ENCODE assay signal across 11 cellular contexts in genomic region chr20:21323640-21324039, GRCh38. TPM values are rescaled to one million over a fixed set of nuclear protein-coding genes. Genes with fewer than 3 reads are reported as not detected.
DNase-seq lines count a peak whose midpoint lies in the region; ATAC-seq and TF ChIP-seq lines count a peak whose summit lies in the region.
"Had no signal": no experiment of that assay in that cellular context is flagged by ENCODE, and none has a peak within 500 bp of the region (broad histone marks: within the 10 kb centered on the region; RNA-seq: fewer than 3 reads in every experiment).

No MANE protein-coding gene starts in this region.

- peak overlapping the region; percentile 75 for H3K27ac Mint-ChIP-seq in activated naive CD8-positive, alpha-beta T cell
- H3K27ac Mint-ChIP-seq in activated naive CD8-positive, alpha-beta T cell treated with anti-CD3 and anti-CD28 coated beads for 36 hours, result no peak overlapping the region

- no peaks in the 10 kb centered on the region for H3K27me3 Mint-ChIP-seq in activated naive CD8-positive, alpha-beta T cell
- H3K27me3 Mint-ChIP-seq in activated naive CD8-positive, alpha-beta T cell treated with anti-CD3 and anti-CD28 coated beads for 36 hours, result no peaks in the 10 kb centered on the region

- H3K4me3 ChIP-seq in foreskin fibroblast (ENCODE audit: low read depth in 1 of 2, low read length in 2 of 2), result no peak overlapping the region
- no peak overlapping the region for H3K4me3 ChIP-seq in subcutaneous abdominal adipose tissue (ENCODE audit: low read depth in 1 of 5, low read length in 5 of 5)
- no peak overlapping the region for H3K4me3 ChIP-seq in effector memory CD4-positive, alpha-beta T cell (ENCODE audit: insufficient read depth, low read depth, low read length, poor library complexity, severe bottlenecking)

- no peak overlapping the region for H3K9ac ChIP-seq in subcutaneous abdominal adipose tissue (ENCODE audit: low read length in 5 of 5)

- peak overlapping the region; percentile 31 for H3K27ac ChIP-seq in subcutaneous abdominal adipose tissue (ENCODE audit: low read depth, low read length)
- H3K27ac ChIP-seq in effector memory CD4-positive, alpha-beta T cell (ENCODE audit: insufficient read depth, low read length, poor library complexity, severe bottlenecking), result no peak overlapping the region

- H3K36me3 ChIP-seq in subcutaneous abdominal adipose tissue (ENCODE audit: control insufficient read depth in 5 of 5, insufficient read depth in 5 of 5, low read length in 5 of 5), result peaks cover 0 to 6% (median 0%) of the 10 kb centered on the region in 5 donors
- H3K36me3 ChIP-seq in effector memory CD4-positive, alpha-beta T cell (ENCODE audit: control insufficient read depth, insufficient read depth, low read length), result peaks cover 4% of the 10 kb centered on the region

- H3K9me3 ChIP-seq in subcutaneous abdominal adipose tissue (ENCODE audit: control insufficient read depth in 5 of 5, low read length in 5 of 5), result peaks cover 0 to 25% (median 14%) of the 10 kb centered on the region in 5 donors
- H3K9me3 ChIP-seq in effector memory CD4-positive, alpha-beta T cell (ENCODE audit: control insufficient read depth, low read length), result no peaks in the 10 kb centered on the region

- peaks cover 17% of the 10 kb centered on the region for H3K9me3 Mint-ChIP-seq in activated naive CD8-positive, alpha-beta T cell (ENCODE audit: low read depth)
- H3K9me3 Mint-ChIP-seq in activated naive CD8-positive, alpha-beta T cell treated with anti-CD3 and anti-CD28 coated beads for 36 hours, result peaks cover 14% of the 10 kb centered on the region

- peaks cover 73% of the 10 kb centered on the region for H3K4me1 Mint-ChIP-seq in activated naive CD8-positive, alpha-beta T cell (ENCODE audit: low read depth)
- H3K4me1 Mint-ChIP-seq in activated naive CD8-positive, alpha-beta T cell treated with anti-CD3 and anti-CD28 coated beads for 36 hours, result peaks cover 52% of the 10 kb centered on the region

- H3K4me1 ChIP-seq in subcutaneous abdominal adipose tissue (ENCODE audit: control insufficient read depth in 5 of 5, insufficient read depth in 5 of 5, low read length in 5 of 5), result peaks cover 0 to 43% (median 12%) of the 10 kb centered on the region in 5 donors
- no peaks in the 10 kb centered on the region for H3K4me1 ChIP-seq in effector memory CD4-positive, alpha-beta T cell (ENCODE audit: control insufficient read depth, insufficient read depth, low read length, poor library complexity, severe bottlenecking)

- no peaks in the 10 kb centered on the region for H3K27me3 ChIP-seq in subcutaneous abdominal adipose tissue (ENCODE audit: control insufficient read depth in 5 of 5, insufficient read depth in 4 of 5, low read length in 5 of 5)
- H3K27me3 ChIP-seq in effector memory CD4-positive, alpha-beta T cell (replicated peaks; ENCODE audit: control insufficient read depth, insufficient read depth, low read length, poor library complexity, severe bottlenecking), result no peaks in the 10 kb centered on the region

- ATAC-seq in GM19351 (IDR thresholded peaks at IDR 0.05; ENCODE audit: unreplicated experiment), result no peak

- peaks cover 29% of the 10 kb centered on the region for H3K36me3 Mint-ChIP-seq in activated naive CD8-positive, alpha-beta T cell
- peaks cover 55% of the 10 kb centered on the region for H3K36me3 Mint-ChIP-seq in activated naive CD8-positive, alpha-beta T cell treated with anti-CD3 and anti-CD28 coated beads for 36 hours

- no peak for TF ChIP-seq CTCF in foreskin fibroblast (IDR thresholded peaks at IDR 0.05; ENCODE audit: low read depth, low read length)

- H3K4me3 Mint-ChIP-seq in activated naive CD8-positive, alpha-beta T cell, result peak overlapping the region; percentile 45
- H3K4me3 Mint-ChIP-seq in activated naive CD8-positive, alpha-beta T cell treated with anti-CD3 and anti-CD28 coated beads for 36 hours, result no peak overlapping the region

- DNase-seq in activated naive CD8-positive, alpha-beta T cell treated with anti-CD3 and anti-CD28 coated beads for 36 hours, result no peak
- peak; percentile 53 to 69 for DNase-seq in SW 1271 (lab: John Stamatoyannopoulos, UW)
- DNase-seq in foreskin fibroblast, result peak; percentile 75 to 85
- no peak for DNase-seq in stimulated activated CD4-positive, alpha-beta T cell treated with anti-CD3 and anti-CD28 coated beads, Interleukin-15, amount 100 ng/mL, for 24 hours
- no peak for DNase-seq in effector memory CD4-positive, alpha-beta T cell
- DNase-seq: activated CD4-positive, alpha-beta T cell treated with anti-CD3 and anti-CD28 coated beads for 4 hours; effector CD8-positive, alpha-beta T cell; NCI-H526 treated with DMSO at 0.1 percent for 48 hours had no signal

RNA-seq across cellular contexts. Expression of gene XRN2, which starts 20.5 kb away (rescaled TPM):
- total RNA-seq in activated naive CD8-positive, alpha-beta T cell treated with anti-CD3 and anti-CD28 coated beads for 36 hours, result 10 to 100 TPM; 85.0 to 85.5 TPM

Comparison
In these comparisons a context has a peak if more than half of its experiments do, and no peak if none do; other contexts are left out.
1. DNase-seq: peak in SW 1271 (2 of 2) and foreskin fibroblast (2 of 2); none in activated naive CD8-positive, alpha-beta T cell treated with anti-CD3 and anti-CD28 coated beads for 36 hours (single experiment), stimulated activated CD4-positive, alpha-beta T cell treated with anti-CD3 and anti-CD28 coated beads, Interleukin-15, amount 100 ng/mL, for 24 hours (single experiment) and effector memory CD4-positive, alpha-beta T cell (0 of 3).